9 cellular contexts compared by ENCODE assay signal in genomic region chr5:39274388-39275085, GRCh38. TPM values are rescaled to one million over a fixed set of nuclear protein-coding genes. Genes with fewer than 3 reads are reported as not detected.
DNase-seq lines count a peak whose midpoint lies in the region; ATAC-seq, FAIRE-seq and TF ChIP-seq lines count a peak whose summit lies in the region.
"Had no signal": no experiment of that assay in that cellular context is flagged by ENCODE, and none has a peak within 500 bp of the region (broad histone marks: within the 10 kb centered on the region; RNA-seq: fewer than 3 reads in every experiment).

No MANE protein-coding gene starts in this region.

- TF ChIP-seq CTCF in kidney (IDR thresholded peaks at IDR 0.05; ENCODE audit: borderline replicate concordance, extremely low read depth, insufficient read depth): no peak

- intact Hi-C loops in kidney (cut with DNase I): no loop called here

- H3K9me3 Mint-ChIP-seq in activated CD8-positive, alpha-beta memory T cell treated with anti-CD3 and anti-CD28 coated beads, Interleukin-2, amount 10 ng/mL, durations not matched to agents 7 days and 5 days (ENCODE audit: low read depth): peaks cover 2% of the 10 kb centered on the region

- no peaks in the 10 kb centered on the region for H3K36me3 ChIP-seq in kidney (ENCODE audit: control insufficient read depth in 1 of 2, insufficient read depth in 2 of 2, low read length in 2 of 2)

- H3K27ac Mint-ChIP-seq in activated CD8-positive, alpha-beta memory T cell treated with anti-CD3 and anti-CD28 coated beads, Interleukin-2, amount 10 ng/mL, durations not matched to agents 7 days and 5 days: peak overlapping the region; percentile 97
- H3K27ac Mint-ChIP-seq: nephron had no signal

- CTCF ChIA-PET in activated CD8-positive, alpha-beta memory T cell treated with anti-CD3 and anti-CD28 coated beads, Interleukin-2, amount 10 ng/mL, durations not matched to agents 7 days and 5 days (lab: Charles Lee): interaction anchor here (0.7 to 7.2 kb wide), 8 partner anchors 9 to 1180 kb away, joined by 3 to 63 read pairs (median 4); partner anchors contain the start of gene FYB1

- FAIRE-seq in kidney (lab: Jason Lieb, UNC): peak; percentile 15

- no peaks in the 10 kb centered on the region for H3K9me3 ChIP-seq in kidney (ENCODE audit: control insufficient read depth in 1 of 2, low read length in 2 of 2)

- no peak for DNase-seq in activated CD8-positive, alpha-beta memory T cell treated with anti-CD3 and anti-CD28 coated beads, Interleukin-2, amount 10 ng/mL, durations not matched to agents 7 days and 5 days
- DNase-seq in activated CD8-positive, alpha-beta memory T cell treated with anti-CD3 and anti-CD28 coated beads for 24 hours: no peak
- peak; percentile 14 for DNase-seq in SIG-M5 (lab: John Stamatoyannopoulos, UW)
- no peak for DNase-seq in kidney
- DNase-seq in NCI-H774 (lab: John Stamatoyannopoulos, UW): no peak
- no peak for DNase-seq in stimulated activated CD4-positive, alpha-beta T cell treated with anti-CD3 and anti-CD28 coated beads, Interleukin-15, amount 100 ng/mL, for 24 hours
- DNase-seq in NK-92 treated with Interleukin-12 subunit alpha and Interleukin-12 subunit beta, amount 100 ng/mL, for 24 hours (lab: John Stamatoyannopoulos, UW): no peak

- H3K36me3 Mint-ChIP-seq in activated CD8-positive, alpha-beta memory T cell treated with anti-CD3 and anti-CD28 coated beads, Interleukin-2, amount 10 ng/mL, durations not matched to agents 7 days and 5 days: peaks cover 10% of the 10 kb centered on the region

- H3K27ac ChIP-seq in kidney (ENCODE audit: low read depth in 2 of 2, low read length in 2 of 2): peak overlapping the region in 1 of 2 donors; percentile 59

- peaks cover 3% of the 10 kb centered on the region in 2 donors for H3K4me1 ChIP-seq in kidney (ENCODE audit: control insufficient read depth in 1 of 2, insufficient read depth in 1 of 2, low read depth in 1 of 2, low read length in 2 of 2)

- H3K4me3 ChIP-seq in kidney (ENCODE audit: low read length in 2 of 2): peak overlapping the region; percentile 23 to 52

- H3K9ac ChIP-seq in kidney (ENCODE audit: low read length in 2 of 2): peak overlapping the region in 1 of 2 donors; percentile 14

- no peaks in the 10 kb centered on the region for H3K27me3 Mint-ChIP-seq in activated CD8-positive, alpha-beta memory T cell treated with anti-CD3 and anti-CD28 coated beads, Interleukin-2, amount 10 ng/mL, durations not matched to agents 7 days and 5 days

- ATAC-seq in activated CD8-positive, alpha-beta memory T cell treated with anti-CD3 and anti-CD28 coated beads, Interleukin-2, amount 10 ng/mL, durations not matched to agents 7 days and 5 days: peak; percentile 69
- ATAC-seq in HG02970 (IDR thresholded peaks at IDR 0.05; ENCODE audit: low FRiP score, unreplicated experiment): peak; percentile 85

- peak overlapping the region; percentile 74 for H3K4me3 Mint-ChIP-seq in activated CD8-positive, alpha-beta memory T cell treated with anti-CD3 and anti-CD28 coated beads, Interleukin-2, amount 10 ng/mL, durations not matched to agents 7 days and 5 days
- H3K4me3 Mint-ChIP-seq: nephron had no signal

- H3K4me1 Mint-ChIP-seq in activated CD8-positive, alpha-beta memory T cell treated with anti-CD3 and anti-CD28 coated beads, Interleukin-2, amount 10 ng/mL, durations not matched to agents 7 days and 5 days: peaks cover 47% of the 10 kb centered on the region
- H3K4me1 Mint-ChIP-seq: nephron had no signal

RNA-seq across cellular contexts. Expression of gene FYB1, which starts 55.2 kb away (rescaled TPM):
- 100 to 1,000 TPM; 198 to 270 TPM for total RNA-seq in activated CD8-positive, alpha-beta memory T cell treated with anti-CD3 and anti-CD28 coated beads, Interleukin-2, amount 10 ng/mL, durations not matched to agents 7 days and 5 days
- total RNA-seq in kidney: 53.7 TPM
- polyA plus RNA-seq in kidney (ENCODE audit: insufficient read depth, low read depth, low replicate concordance): 2.3 TPM
